Comparison of ENCODE assay signal across 21 cellular contexts in the genomic region with DNA sequence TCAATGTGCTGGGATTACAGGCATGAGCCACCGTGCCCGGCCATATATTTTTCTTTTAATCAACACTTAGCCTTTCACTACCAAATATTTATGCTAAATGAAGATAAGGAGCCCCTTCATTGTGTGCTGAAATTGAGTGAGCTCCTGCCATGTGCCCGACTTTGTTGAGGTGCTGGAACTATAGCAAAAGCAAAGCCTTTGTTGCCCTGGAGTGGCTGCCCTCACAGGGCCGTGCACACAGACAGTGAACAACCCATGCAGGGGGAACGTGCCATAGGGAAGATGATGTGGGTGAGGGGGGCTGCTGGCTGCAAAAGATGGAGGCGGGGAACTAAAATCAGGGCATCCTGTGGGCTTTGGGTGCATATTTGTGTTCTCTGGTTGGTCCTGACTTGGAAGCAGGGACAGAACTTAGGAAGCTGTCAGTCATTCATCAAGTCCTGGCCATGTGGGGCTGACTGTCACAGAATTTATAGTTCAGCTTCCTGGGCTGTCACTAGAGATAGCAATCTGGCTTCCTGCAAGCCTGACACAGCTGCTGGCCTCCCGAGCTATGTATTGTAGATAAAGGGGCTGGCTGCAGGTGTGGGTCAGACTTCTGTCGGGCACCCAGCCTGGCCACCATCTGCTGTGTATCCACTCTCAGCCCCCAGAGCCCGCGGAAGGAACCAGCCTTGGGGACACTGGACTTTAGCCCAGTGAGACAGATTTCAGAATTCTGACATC. TPM values are rescaled to one million over a fixed set of nuclear protein-coding genes. Genes with fewer than 3 reads are reported as not detected.
DNase-seq lines count a peak whose midpoint lies in the region; ATAC-seq and TF ChIP-seq lines count a peak whose summit lies in the region.
"Had no signal": no experiment of that assay in that cellular context is flagged by ENCODE, and none has a peak within 500 bp of the region (broad histone marks: within the 10 kb centered on the region; RNA-seq: fewer than 3 reads in every experiment).

No MANE protein-coding gene starts in this region.

- DNase-seq in glutamatergic neuron (peak; percentile 67), NCI-H187 (lab: John Stamatoyannopoulos, UW) (no peak), foreskin fibroblast (no peak), NCI-H446 (lab: John Stamatoyannopoulos, UW) (no peak), nucleus accumbens (lab: John Stamatoyannopoulos, UW) (no peak)
- DNase-seq: activated CD4-positive, CD25-positive, alpha-beta regulatory T cell; Calu3; central memory CD4-positive, alpha-beta T cell; endodermal cell; hypothalamus; mesenchymal stem cell; stimulated activated CD4-positive, alpha-beta T cell treated with anti-CD3 and anti-CD28 coated beads, Interleukin-2, amount 100 ng/mL, for 48 hours had no signal

- no peaks in the 10 kb centered on the region for H3F3A ChIP-seq in DOHH2 (ENCODE audit: control insufficient read depth, insufficient read depth)

- H3K4me2 ChIP-seq in BLaER1 (peak overlapping the region; percentile 52), DOHH2 (ENCODE audit: low read length) (peak overlapping the region; percentile 31)

- no peak overlapping the region for H3K4me3 ChIP-seq in BLaER1
- no peak overlapping the region for H3K4me3 ChIP-seq in DOHH2 (ENCODE audit: low read length)
- no peak overlapping the region for H3K4me3 ChIP-seq in foreskin fibroblast (ENCODE audit: low read depth in 1 of 2, low read length in 2 of 2)
- H3K4me3 ChIP-seq: adrenal gland, prostate gland, skin epidermis, vagina had no signal

- H3K36me3 ChIP-seq in BLaER1 (no peaks in the 10 kb centered on the region), DOHH2 (ENCODE audit: control insufficient read depth, low read length) (no peaks in the 10 kb centered on the region)
- H3K36me3 ChIP-seq: adrenal gland, prostate gland, vagina had no signal

- peaks cover 5% of the 10 kb centered on the region; the same call in 1 of the 2 replicates for H3K27me3 ChIP-seq in BLaER1
- no peaks in the 10 kb centered on the region for H3K27me3 ChIP-seq in DOHH2 (ENCODE audit: control insufficient read depth, low read length)
- H3K27me3 ChIP-seq: adrenal gland, vagina had no signal

- H3K9ac ChIP-seq in BLaER1, result no peak overlapping the region

- H3K4me1 Mint-ChIP-seq in glutamatergic neuron (ENCODE audit: low read depth, unreplicated experiment), result peaks cover 69% of the 10 kb centered on the region
- H3K4me1 Mint-ChIP-seq: endodermal cell had no signal

- H3K27ac Mint-ChIP-seq in glutamatergic neuron (ENCODE audit: unreplicated experiment), result peak overlapping the region; percentile 90
- H3K27ac Mint-ChIP-seq: endodermal cell, nephron had no signal

- peaks cover 25% of the 10 kb centered on the region for H3K9me3 Mint-ChIP-seq in glutamatergic neuron (ENCODE audit: unreplicated experiment)
- H3K9me3 Mint-ChIP-seq: endodermal cell, nephron had no signal

- peak overlapping the region; percentile 5; the same call in 1 of the 2 replicates for H3K27ac ChIP-seq in BLaER1
- no peak overlapping the region for H3K27ac ChIP-seq in DOHH2 (ENCODE audit: low read depth, low read length)
- H3K27ac ChIP-seq: adrenal gland, prostate gland, skin epidermis, vagina had no signal

- peak overlapping the region; percentile 70 for H3K4me3 Mint-ChIP-seq in glutamatergic neuron (ENCODE audit: unreplicated experiment)
- H3K4me3 Mint-ChIP-seq: endodermal cell, nephron had no signal

- ATAC-seq in SK-N-SH treated with all-trans-retinoic acid at 6 μM for 48 hours, result peak; percentile 35; the same call in 2 of the 3 replicates
- ATAC-seq: Right ventricle myocardium inferior had no signal

- no peaks in the 10 kb centered on the region for H3K79me2 ChIP-seq in DOHH2 (ENCODE audit: control insufficient read depth, low read length)

- H3K27me3 Mint-ChIP-seq in glutamatergic neuron (ENCODE audit: unreplicated experiment), result peaks cover 31% of the 10 kb centered on the region

- peaks cover 10% of the 10 kb centered on the region; the same call in 1 of the 2 replicates for H3K9me3 ChIP-seq in BLaER1
- H3K9me3 ChIP-seq in DOHH2 (ENCODE audit: control insufficient read depth, insufficient read depth, low read length), result no peaks in the 10 kb centered on the region
- H3K9me3 ChIP-seq: adrenal gland, prostate gland, vagina had no signal

- no peaks in the 10 kb centered on the region for H3K36me3 Mint-ChIP-seq in glutamatergic neuron (ENCODE audit: unreplicated experiment)

- TF ChIP-seq CTCF in DOHH2 (IDR thresholded peaks at IDR 0.05; ENCODE audit: low read depth, low read length, poor library complexity, severe bottlenecking) (no peak), glutamatergic neuron (IDR thresholded peaks at IDR 0.05; ENCODE audit: partially characterized antibody, unreplicated experiment) (no peak), foreskin fibroblast (IDR thresholded peaks at IDR 0.05; ENCODE audit: low read depth, low read length) (no peak)

- no peaks in the 10 kb centered on the region for H3K9me2 ChIP-seq in DOHH2 (replicated peaks; ENCODE audit: control insufficient read depth, low read length)

- no peaks in the 10 kb centered on the region for H4K20me1 ChIP-seq in BLaER1
- H4K20me1 ChIP-seq in DOHH2 (ENCODE audit: control insufficient read depth, insufficient read depth, low read depth, low read length), result no peaks in the 10 kb centered on the region

- H3K4me1 ChIP-seq in BLaER1 (peaks cover 85% of the 10 kb centered on the region), DOHH2 (ENCODE audit: control insufficient read depth, low read length) (peaks cover 30% of the 10 kb centered on the region)
- H3K4me1 ChIP-seq: adrenal gland, prostate gland had no signal

TF ChIP-seq in SK-N-SH treated with all-trans-retinoic acid at 6 μM for 48 hours, 23 proteins besides CTCF, POLR2A, EP300 and RAD21:
- no peak for TF ChIP-seq RARB (CRISPR knock-in tag; IDR thresholded peaks at IDR 0.05)
- TF ChIP-seq SNAI2 (CRISPR knock-in tag; IDR thresholded peaks at IDR 0.05), result no peak
- no peak for TF ChIP-seq ESRRG (CRISPR knock-in tag; IDR thresholded peaks at IDR 0.05)
- peak; percentile 75; the same call in 1 of the 2 replicates for TF ChIP-seq TCF4 (CRISPR knock-in tag; IDR thresholded peaks at IDR 0.05; ENCODE audit: borderline replicate concordance)
- TF ChIP-seq PPARA (CRISPR knock-in tag; IDR thresholded peaks at IDR 0.05; ENCODE audit: borderline replicate concordance), result no peak
- TF ChIP-seq, protein P1, sequence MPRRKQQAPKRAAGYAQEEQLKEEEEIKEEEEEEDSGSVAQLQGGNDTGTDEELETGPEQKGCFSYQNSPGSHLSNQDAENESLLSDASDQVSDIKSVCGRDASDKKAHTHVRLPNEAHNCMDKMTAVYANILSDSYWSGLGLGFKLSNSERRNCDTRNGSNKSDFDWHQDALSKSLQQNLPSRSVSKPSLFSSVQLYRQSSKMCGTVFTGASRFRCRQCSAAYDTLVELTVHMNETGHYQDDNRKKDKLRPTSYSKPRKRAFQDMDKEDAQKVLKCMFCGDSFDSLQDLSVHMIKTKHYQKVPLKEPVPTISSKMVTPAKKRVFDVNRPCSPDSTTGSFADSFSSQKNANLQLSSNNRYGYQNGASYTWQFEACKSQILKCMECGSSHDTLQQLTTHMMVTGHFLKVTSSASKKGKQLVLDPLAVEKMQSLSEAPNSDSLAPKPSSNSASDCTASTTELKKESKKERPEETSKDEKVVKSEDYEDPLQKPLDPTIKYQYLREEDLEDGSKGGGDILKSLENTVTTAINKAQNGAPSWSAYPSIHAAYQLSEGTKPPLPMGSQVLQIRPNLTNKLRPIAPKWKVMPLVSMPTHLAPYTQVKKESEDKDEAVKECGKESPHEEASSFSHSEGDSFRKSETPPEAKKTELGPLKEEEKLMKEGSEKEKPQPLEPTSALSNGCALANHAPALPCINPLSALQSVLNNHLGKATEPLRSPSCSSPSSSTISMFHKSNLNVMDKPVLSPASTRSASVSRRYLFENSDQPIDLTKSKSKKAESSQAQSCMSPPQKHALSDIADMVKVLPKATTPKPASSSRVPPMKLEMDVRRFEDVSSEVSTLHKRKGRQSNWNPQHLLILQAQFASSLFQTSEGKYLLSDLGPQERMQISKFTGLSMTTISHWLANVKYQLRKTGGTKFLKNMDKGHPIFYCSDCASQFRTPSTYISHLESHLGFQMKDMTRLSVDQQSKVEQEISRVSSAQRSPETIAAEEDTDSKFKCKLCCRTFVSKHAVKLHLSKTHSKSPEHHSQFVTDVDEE (CRISPR knock-in tag; IDR thresholded peaks at IDR 0.05), result peak; percentile 60; the same call in 1 of the 2 replicates
- TF ChIP-seq BACH2 (CRISPR knock-in tag; IDR thresholded peaks at IDR 0.05; ENCODE audit: borderline replicate concordance), result no peak
- TF ChIP-seq, protein P2, sequence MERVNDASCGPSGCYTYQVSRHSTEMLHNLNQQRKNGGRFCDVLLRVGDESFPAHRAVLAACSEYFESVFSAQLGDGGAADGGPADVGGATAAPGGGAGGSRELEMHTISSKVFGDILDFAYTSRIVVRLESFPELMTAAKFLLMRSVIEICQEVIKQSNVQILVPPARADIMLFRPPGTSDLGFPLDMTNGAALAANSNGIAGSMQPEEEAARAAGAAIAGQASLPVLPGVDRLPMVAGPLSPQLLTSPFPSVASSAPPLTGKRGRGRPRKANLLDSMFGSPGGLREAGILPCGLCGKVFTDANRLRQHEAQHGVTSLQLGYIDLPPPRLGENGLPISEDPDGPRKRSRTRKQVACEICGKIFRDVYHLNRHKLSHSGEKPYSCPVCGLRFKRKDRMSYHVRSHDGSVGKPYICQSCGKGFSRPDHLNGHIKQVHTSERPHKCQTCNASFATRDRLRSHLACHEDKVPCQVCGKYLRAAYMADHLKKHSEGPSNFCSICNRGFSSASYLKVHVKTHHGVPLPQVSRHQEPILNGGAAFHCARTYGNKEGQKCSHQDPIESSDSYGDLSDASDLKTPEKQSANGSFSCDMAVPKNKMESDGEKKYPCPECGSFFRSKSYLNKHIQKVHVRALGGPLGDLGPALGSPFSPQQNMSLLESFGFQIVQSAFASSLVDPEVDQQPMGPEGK (CRISPR knock-in tag; IDR thresholded peaks at IDR 0.05; ENCODE audit: borderline replicate concordance), result no peak
TF ChIP-seq in SK-N-SH treated with all-trans-retinoic acid at 6 μM for 48 hours: peak in this region for 2.

RNA-seq across cellular contexts. Expression of a gene that starts 56.8 kb away (rescaled TPM):
- 17.0 TPM for total RNA-seq in glutamatergic neuron (ENCODE audit: unreplicated experiment)
